Comparison of ENCODE assay signal across 25 cellular contexts in the genomic region with DNA sequence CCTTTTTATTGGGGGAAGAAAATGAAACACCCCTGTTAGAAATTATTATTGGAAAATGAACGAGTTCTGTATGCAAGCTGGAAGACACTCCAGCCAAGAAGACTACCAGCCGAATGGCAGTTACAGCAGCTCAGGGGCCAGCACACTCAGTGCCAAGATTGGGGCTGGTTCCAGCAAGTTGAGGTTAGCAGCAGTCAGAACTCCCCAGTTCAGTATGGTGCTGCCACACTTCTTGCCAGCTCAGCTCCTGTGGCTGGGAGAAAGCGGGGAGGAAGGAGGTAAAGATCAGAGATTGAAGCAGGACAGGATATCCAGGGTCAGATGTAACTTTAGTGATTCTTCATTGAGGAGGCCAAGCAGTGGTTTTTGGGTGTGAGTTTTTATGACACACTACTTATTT.
"Had no signal": no experiment of that assay in that cellular context is flagged by ENCODE, and none has a peak within 500 bp of the region (broad histone marks: within the 10 kb centered on the region; RNA-seq: fewer than 3 reads in every experiment).

No MANE protein-coding gene starts in this region.

- H3K9me3 ChIP-seq: right atrium auricular region, tibial artery, uterus had no signal

- H3K4me1 ChIP-seq: uterus had no signal

- H3K4me3 ChIP-seq: cardiac muscle cell, gastroesophageal sphincter, lung, right atrium auricular region, tibial artery, uterus had no signal

- H3K27ac Mint-ChIP-seq: activated CD4-positive, alpha-beta T cell treated with anti-CD3 and anti-CD28 coated beads, Interleukin-2, amount 10 ng/mL, durations not matched to agents 7 days and 5 days; activated CD8-positive, alpha-beta T cell treated with anti-CD3 and anti-CD28 coated beads for 36 hours; activated naive CD8-positive, alpha-beta T cell treated with anti-CD3 and anti-CD28 coated beads, Interleukin-2, amount 50 U/mL, for 24 hours; activated T-helper 1 cell treated with anti-CD3 and anti-CD28 coated beads, Interleukin-12 subunit alpha, Interleukin-12 subunit beta, Interleukin-2, Interleukin-4 antibody, amounts not matched to agents 30 ng/mL and 10 ng/mL and 1 ng/mL, durations not matched to agents 14 hours and 24 hours and 36 hours; mesothelial cell of epicardium; naive thymus-derived CD8-positive, alpha-beta T cell; progenitor cell of endocrine pancreas; T-cell; T-helper 2 cell treated with Interferon-gamma antibody and Interleukin-4, amounts not matched to agents 5 μg/mL and 100 μg/mL, for 36 hours had no signal

- ATAC-seq: activated CD8-positive, alpha-beta T cell treated with anti-CD3 and anti-CD28 coated beads for 36 hours; activated naive CD8-positive, alpha-beta T cell treated with anti-CD3 and anti-CD28 coated beads, Interleukin-2, amount 50 U/mL, for 24 hours; gastroesophageal sphincter; naive thymus-derived CD8-positive, alpha-beta T cell; stimulated activated naive CD8-positive, alpha-beta T cell treated with anti-CD3 and anti-CD28 coated beads, Interleukin-15, Interleukin-2, amounts not matched to agents 100 U/mL and 50 U/mL, for 24 hours; T-cell had no signal

- H3K27me3 ChIP-seq: cardiac muscle cell, gastroesophageal sphincter, right atrium auricular region, tibial artery, uterus had no signal

- H3K36me3 ChIP-seq: cardiac muscle cell, gastroesophageal sphincter, right atrium auricular region, tibial artery, uterus, WERI-Rb-1 had no signal

- H3K36me3 Mint-ChIP-seq: T-cell had no signal

- DNase-seq: activated CD4-positive, alpha-beta T cell treated with anti-CD3 and anti-CD28 coated beads, Interleukin-2, amount 10 ng/mL, durations not matched to agents 7 days and 5 days; activated CD4-positive, CD25-positive, alpha-beta regulatory T cell treated with anti-CD3 and anti-CD28 coated beads, Interleukin-2, amount 50 U/mL, for 72 hours; activated CD8-positive, alpha-beta T cell treated with anti-CD3 and anti-CD28 coated beads for 36 hours; activated gamma-delta T cell; activated naive CD4-positive, alpha-beta T cell treated with anti-CD3 and anti-CD28 coated beads, Interleukin-2, amount 50 U/mL, for 16 hours; activated naive CD8-positive, alpha-beta T cell treated with anti-CD3 and anti-CD28 coated beads, Interleukin-2, amount 50 U/mL, for 24 hours; effector CD4-positive, alpha-beta T cell; head of caudate nucleus; left colon; naive thymus-derived CD8-positive, alpha-beta T cell; stimulated activated CD4-positive, alpha-beta T cell treated with anti-CD3 and anti-CD28 coated beads, Interleukin-4, amount 100 ng/mL, for 4 hours; stimulated activated naive CD8-positive, alpha-beta T cell treated with anti-CD3 and anti-CD28 coated beads, Interleukin-15, Interleukin-2, amounts not matched to agents 100 U/mL and 50 U/mL, for 24 hours; substantia nigra; T-cell; tibial artery; uterus; WERI-Rb-1 had no signal

- H3K4me3 Mint-ChIP-seq: activated CD4-positive, alpha-beta T cell treated with anti-CD3 and anti-CD28 coated beads, Interleukin-2, amount 10 ng/mL, durations not matched to agents 7 days and 5 days; activated CD8-positive, alpha-beta T cell treated with anti-CD3 and anti-CD28 coated beads for 36 hours; activated naive CD8-positive, alpha-beta T cell treated with anti-CD3 and anti-CD28 coated beads, Interleukin-2, amount 50 U/mL, for 24 hours; activated T-helper 1 cell treated with anti-CD3 and anti-CD28 coated beads, Interleukin-12 subunit alpha, Interleukin-12 subunit beta, Interleukin-2, Interleukin-4 antibody, amounts not matched to agents 30 ng/mL and 10 ng/mL and 1 ng/mL, durations not matched to agents 14 hours and 24 hours and 36 hours; mesothelial cell of epicardium; naive thymus-derived CD8-positive, alpha-beta T cell; T-cell; T-helper 2 cell treated with Interferon-gamma antibody and Interleukin-4, amounts not matched to agents 5 μg/mL and 100 μg/mL, for 36 hours had no signal

- H3K27ac ChIP-seq: cardiac muscle cell, gastroesophageal sphincter, right atrium auricular region, tibial artery, uterus, WERI-Rb-1 had no signal

- H3K4me1 Mint-ChIP-seq: activated CD4-positive, alpha-beta T cell treated with anti-CD3 and anti-CD28 coated beads, Interleukin-2, amount 10 ng/mL, durations not matched to agents 7 days and 5 days; activated naive CD8-positive, alpha-beta T cell treated with anti-CD3 and anti-CD28 coated beads, Interleukin-2, amount 50 U/mL, for 24 hours; naive thymus-derived CD8-positive, alpha-beta T cell; T-cell had no signal
